ENCODE assay signal across 2 cellular contexts in genomic region chr12:62698701-62699101, GRCh38.
TF ChIP-seq lines count a peak whose summit lies in the region.

No MANE protein-coding gene starts in this region.

TF ChIP-seq in SK-N-SH, 30 proteins besides CTCF, POLR2A, EP300 and RAD21 (continued from another document):
- TF ChIP-seq, protein P1, sequence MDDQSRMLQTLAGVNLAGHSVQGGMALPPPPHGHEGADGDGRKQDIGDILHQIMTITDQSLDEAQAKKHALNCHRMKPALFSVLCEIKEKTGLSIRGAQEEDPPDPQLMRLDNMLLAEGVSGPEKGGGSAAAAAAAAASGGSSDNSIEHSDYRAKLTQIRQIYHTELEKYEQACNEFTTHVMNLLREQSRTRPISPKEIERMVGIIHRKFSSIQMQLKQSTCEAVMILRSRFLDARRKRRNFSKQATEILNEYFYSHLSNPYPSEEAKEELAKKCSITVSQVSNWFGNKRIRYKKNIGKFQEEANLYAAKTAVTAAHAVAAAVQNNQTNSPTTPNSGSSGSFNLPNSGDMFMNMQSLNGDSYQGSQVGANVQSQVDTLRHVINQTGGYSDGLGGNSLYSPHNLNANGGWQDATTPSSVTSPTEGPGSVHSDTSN (IDR thresholded peaks at IDR 0.05): peak; percentile 39
- TF ChIP-seq TEAD4 (IDR thresholded peaks at IDR 0.05; ENCODE audit: borderline replicate concordance, insufficient read depth): no peak
- TF ChIP-seq JUND (IDR thresholded peaks at IDR 0.05): peak; percentile 20; the same call in 1 of the 2 replicates
- TF ChIP-seq CHD2 (IDR thresholded peaks at IDR 0.05; ENCODE audit: low read length, partially characterized antibody): no peak

TF ChIP-seq in SK-N-SH treated with all-trans-retinoic acid at 6 μM for 48 hours, 23 proteins besides CTCF, POLR2A, EP300 and RAD21:
- TF ChIP-seq, protein P2, sequence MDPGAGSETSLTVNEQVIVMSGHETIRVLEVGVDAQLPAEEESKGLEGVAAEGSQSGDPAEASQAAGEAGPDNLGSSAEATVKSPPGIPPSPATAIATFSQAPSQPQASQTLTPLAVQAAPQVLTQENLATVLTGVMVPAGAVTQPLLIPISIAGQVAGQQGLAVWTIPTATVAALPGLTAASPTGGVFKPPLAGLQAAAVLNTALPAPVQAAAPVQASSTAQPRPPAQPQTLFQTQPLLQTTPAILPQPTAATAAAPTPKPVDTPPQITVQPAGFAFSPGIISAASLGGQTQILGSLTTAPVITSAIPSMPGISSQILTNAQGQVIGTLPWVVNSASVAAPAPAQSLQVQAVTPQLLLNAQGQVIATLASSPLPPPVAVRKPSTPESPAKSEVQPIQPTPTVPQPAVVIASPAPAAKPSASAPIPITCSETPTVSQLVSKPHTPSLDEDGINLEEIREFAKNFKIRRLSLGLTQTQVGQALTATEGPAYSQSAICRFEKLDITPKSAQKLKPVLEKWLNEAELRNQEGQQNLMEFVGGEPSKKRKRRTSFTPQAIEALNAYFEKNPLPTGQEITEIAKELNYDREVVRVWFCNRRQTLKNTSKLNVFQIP (CRISPR knock-in tag; IDR thresholded peaks at IDR 0.05; ENCODE audit: borderline replicate concordance, low read depth): no peak
- TF ChIP-seq PPARA (CRISPR knock-in tag; IDR thresholded peaks at IDR 0.05; ENCODE audit: borderline replicate concordance): no peak
- TF ChIP-seq, protein P3, sequence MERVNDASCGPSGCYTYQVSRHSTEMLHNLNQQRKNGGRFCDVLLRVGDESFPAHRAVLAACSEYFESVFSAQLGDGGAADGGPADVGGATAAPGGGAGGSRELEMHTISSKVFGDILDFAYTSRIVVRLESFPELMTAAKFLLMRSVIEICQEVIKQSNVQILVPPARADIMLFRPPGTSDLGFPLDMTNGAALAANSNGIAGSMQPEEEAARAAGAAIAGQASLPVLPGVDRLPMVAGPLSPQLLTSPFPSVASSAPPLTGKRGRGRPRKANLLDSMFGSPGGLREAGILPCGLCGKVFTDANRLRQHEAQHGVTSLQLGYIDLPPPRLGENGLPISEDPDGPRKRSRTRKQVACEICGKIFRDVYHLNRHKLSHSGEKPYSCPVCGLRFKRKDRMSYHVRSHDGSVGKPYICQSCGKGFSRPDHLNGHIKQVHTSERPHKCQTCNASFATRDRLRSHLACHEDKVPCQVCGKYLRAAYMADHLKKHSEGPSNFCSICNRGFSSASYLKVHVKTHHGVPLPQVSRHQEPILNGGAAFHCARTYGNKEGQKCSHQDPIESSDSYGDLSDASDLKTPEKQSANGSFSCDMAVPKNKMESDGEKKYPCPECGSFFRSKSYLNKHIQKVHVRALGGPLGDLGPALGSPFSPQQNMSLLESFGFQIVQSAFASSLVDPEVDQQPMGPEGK (CRISPR knock-in tag; IDR thresholded peaks at IDR 0.05; ENCODE audit: borderline replicate concordance): no peak
- TF ChIP-seq ZNF8 (CRISPR knock-in tag; IDR thresholded peaks at IDR 0.05): no peak
- TF ChIP-seq, protein P4, sequence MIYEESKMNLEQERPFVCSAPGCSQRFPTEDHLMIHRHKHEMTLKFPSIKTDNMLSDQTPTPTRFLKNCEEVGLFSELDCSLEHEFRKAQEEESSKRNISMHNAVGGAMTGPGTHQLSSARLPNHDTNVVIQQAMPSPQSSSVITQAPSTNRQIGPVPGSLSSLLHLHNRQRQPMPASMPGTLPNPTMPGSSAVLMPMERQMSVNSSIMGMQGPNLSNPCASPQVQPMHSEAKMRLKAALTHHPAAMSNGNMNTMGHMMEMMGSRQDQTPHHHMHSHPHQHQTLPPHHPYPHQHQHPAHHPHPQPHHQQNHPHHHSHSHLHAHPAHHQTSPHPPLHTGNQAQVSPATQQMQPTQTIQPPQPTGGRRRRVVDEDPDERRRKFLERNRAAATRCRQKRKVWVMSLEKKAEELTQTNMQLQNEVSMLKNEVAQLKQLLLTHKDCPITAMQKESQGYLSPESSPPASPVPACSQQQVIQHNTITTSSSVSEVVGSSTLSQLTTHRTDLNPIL (CRISPR knock-in tag; IDR thresholded peaks at IDR 0.05; ENCODE audit: low read depth): no peak
- no peak for TF ChIP-seq TSHZ2 (CRISPR knock-in tag; IDR thresholded peaks at IDR 0.05)
- TF ChIP-seq SNAI2 (CRISPR knock-in tag; IDR thresholded peaks at IDR 0.05): no peak
- no peak for TF ChIP-seq ZFP3 (CRISPR knock-in tag; IDR thresholded peaks at IDR 0.05)
- no peak for TF ChIP-seq ZC3H10 (CRISPR knock-in tag; IDR thresholded peaks at IDR 0.05)
- TF ChIP-seq TOX (CRISPR knock-in tag; IDR thresholded peaks at IDR 0.05; ENCODE audit: borderline replicate concordance): no peak
- TF ChIP-seq ZNF70 (CRISPR knock-in tag; IDR thresholded peaks at IDR 0.05): no peak
TF ChIP-seq in SK-N-SH treated with all-trans-retinoic acid at 6 μM for 48 hours: peak in this region for 0.
